Comparison of ENCODE assay signal across 16 cellular contexts in the genomic region with DNA sequence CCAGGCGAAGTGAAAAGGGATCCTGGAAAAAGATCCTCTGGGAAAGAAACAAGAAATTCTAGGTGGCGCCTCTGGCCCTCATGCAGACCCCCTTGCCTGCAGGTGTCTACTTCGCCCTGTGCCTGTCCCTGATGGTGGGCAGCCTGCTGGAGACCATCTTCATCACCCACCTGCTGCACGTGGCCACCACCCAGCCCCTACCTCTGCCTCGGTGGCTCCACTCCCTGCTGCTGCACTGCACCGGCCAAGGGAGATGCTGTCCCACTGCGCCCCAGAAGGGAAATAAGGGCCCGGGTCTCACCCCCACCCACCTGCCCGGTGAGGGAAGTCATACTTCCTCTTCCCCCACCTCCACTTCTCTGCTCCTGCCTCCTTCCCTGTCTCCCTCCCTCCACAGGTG. TPM values are rescaled to one million over a fixed set of nuclear protein-coding genes. Genes with fewer than 3 reads are reported as not detected.
"Had no signal": no experiment of that assay in that cellular context is flagged by ENCODE, and none has a peak within 500 bp of the region (broad histone marks: within the 10 kb centered on the region; RNA-seq: fewer than 3 reads in every experiment).

No MANE protein-coding gene starts in this region.

RNA-seq across cellular contexts. Expression of gene HTR3D, which starts 6.8 kb away (rescaled TPM):
- total RNA-seq: stomach, subcutaneous adipose tissue, suprapubic skin, temporal lobe, testis, thoracic aorta, thyroid gland, tibial nerve, transverse colon, upper lobe of left lung, upper lobe of right lung, ureter, urinary bladder, uterus, vagina had no signal
- polyA plus RNA-seq: stomach, thymus, urinary bladder had no signal

RNA-seq across cellular contexts. Expression of gene HTR3C, which starts 14.5 kb away (rescaled TPM):
- total RNA-seq: stomach, subcutaneous adipose tissue, suprapubic skin, temporal lobe, thoracic aorta, tibial nerve, upper lobe of right lung, ureter, urinary bladder, vagina had no signal
- polyA plus RNA-seq: stomach had no signal

RNA-seq across cellular contexts. Expression of gene HTR3E, which starts 58.6 kb away (rescaled TPM):
- total RNA-seq: stomach, subcutaneous adipose tissue, temporal lobe, thoracic aorta, thyroid gland, tibial nerve, upper lobe of left lung, upper lobe of right lung, ureter, urinary bladder, uterus, vagina had no signal
- polyA plus RNA-seq: stomach, urinary bladder had no signal
